ENCODE assay signal across 8 cellular contexts in genomic region chr14:83071888-83072501, GRCh38.
A peak's percentile ranks its signal among the peaks of the same experiment; 100 is the strongest.
DNase-seq lines count a peak whose midpoint lies in the region; ATAC-seq and TF ChIP-seq lines count a peak whose summit lies in the region.

No MANE protein-coding gene starts in this region.

- peak; percentile 35 for TF ChIP-seq CTCF in BE2C (IDR thresholded peaks at IDR 0.05; ENCODE audit: low read depth, low read length)
- TF ChIP-seq CTCF in choroid plexus epithelial cell (conservative IDR thresholded peaks at IDR 0.05; ENCODE audit: low read depth, low read length) = peak; percentile 39
- no peak for TF ChIP-seq CTCF in omental fat pad (IDR thresholded peaks at IDR 0.05)

- no peak overlapping the region for H3K27ac ChIP-seq in effector memory CD4-positive, alpha-beta T cell (ENCODE audit: insufficient read depth, low read length, poor library complexity, severe bottlenecking)

- peak; percentile 79 for ATAC-seq in GM21619 (IDR thresholded peaks at IDR 0.05; ENCODE audit: unreplicated experiment)
- no peak for ATAC-seq in GM21447 (IDR thresholded peaks at IDR 0.05; ENCODE audit: unreplicated experiment)
- ATAC-seq in omental fat pad (ENCODE audit: low FRiP score) = no peak

- H3K27me3 ChIP-seq in BE2C = no peaks in the 10 kb centered on the region
- no peaks in the 10 kb centered on the region for H3K27me3 ChIP-seq in effector memory CD4-positive, alpha-beta T cell (replicated peaks; ENCODE audit: control insufficient read depth, insufficient read depth, low read length, poor library complexity, severe bottlenecking)

- no peaks in the 10 kb centered on the region for H3K9me3 ChIP-seq in BE2C
- H3K9me3 ChIP-seq in effector memory CD4-positive, alpha-beta T cell (ENCODE audit: control insufficient read depth, low read length) = no peaks in the 10 kb centered on the region

- H3K4me3 ChIP-seq in BE2C (ENCODE audit: low read depth, low read length) (no peak overlapping the region), choroid plexus epithelial cell (ENCODE audit: low read depth, low read length) (no peak overlapping the region)
- H3K4me3 ChIP-seq in effector memory CD4-positive, alpha-beta T cell (ENCODE audit: insufficient read depth, low read depth, low read length, poor library complexity, severe bottlenecking) = no peak overlapping the region

- no peaks in the 10 kb centered on the region for H3K4me1 ChIP-seq in BE2C
- no peaks in the 10 kb centered on the region for H3K4me1 ChIP-seq in effector memory CD4-positive, alpha-beta T cell (ENCODE audit: control insufficient read depth, insufficient read depth, low read length, poor library complexity, severe bottlenecking)

- no peaks in the 10 kb centered on the region for H3K36me3 ChIP-seq in BE2C
- H3K36me3 ChIP-seq in effector memory CD4-positive, alpha-beta T cell (ENCODE audit: control insufficient read depth, insufficient read depth, low read length) = no peaks in the 10 kb centered on the region

- DNase-seq in BE2C (no peak), NCI-H146 treated with DMSO at 0.1 percent for 48 hours (lab: John Stamatoyannopoulos, UW; ENCODE audit: unreplicated experiment) (peak; percentile 22), choroid plexus epithelial cell (ENCODE audit: low read depth) (peak; percentile 38), HuH-7.5 (ENCODE audit: low spot score) (no peak), omental fat pad (ENCODE audit: low spot score) (no peak)
- no peak for DNase-seq in effector memory CD4-positive, alpha-beta T cell

Comparison
In these comparisons a context has a peak if more than half of its experiments do, and no peak if none do; other contexts are left out.
1. DNase-seq: peak in NCI-H146 treated with DMSO at 0.1 percent for 48 hours (single experiment) and choroid plexus epithelial cell (single experiment); none in BE2C (single experiment), HuH-7.5 (single experiment), effector memory CD4-positive, alpha-beta T cell (0 of 3) and omental fat pad (single experiment).
2. CTCF ChIP-seq: peak in BE2C (single experiment) and choroid plexus epithelial cell (single experiment); none in omental fat pad (0 of 3).